ENCODE assay signal across 14 cellular contexts in genomic region chr3:146390967-146391366, GRCh38.
A peak's percentile ranks its signal among the peaks of the same experiment; 100 is the strongest.
DNase-seq lines count a peak whose midpoint lies in the region; ATAC-seq and TF ChIP-seq lines count a peak whose summit lies in the region.
"Had no signal": no experiment of that assay in that cellular context is flagged by ENCODE, and none has a peak within 500 bp of the region (broad histone marks: within the 10 kb centered on the region; RNA-seq: fewer than 3 reads in every experiment).

No MANE protein-coding gene starts in this region.

- TF ChIP-seq CTCF in AG04449 (IDR thresholded peaks at IDR 0.05; ENCODE audit: insufficient read depth, low read length, missing control alignments): no peak
- TF ChIP-seq CTCF in epithelial cell of proximal tubule (conservative IDR thresholded peaks at IDR 0.05; ENCODE audit: low read depth, low read length): no peak

- CTCF ChIA-PET in AG04449 (lab: Yijun Ruan, JAX): interaction anchor here (0.7 to 0.9 kb wide), 2 partner anchors 8 to 186 kb away, joined by 3 read pairs; no protein-coding TSS in a partner anchor

- H3K4me3 ChIP-seq in AG04449 (ENCODE audit: low read depth, low read length) (no peak overlapping the region), epithelial cell of proximal tubule (ENCODE audit: low read depth, low read length) (no peak overlapping the region), H7 (ENCODE audit: insufficient read depth, low read depth, low read length) (no peak overlapping the region)
- H3K4me3 ChIP-seq: K562, tibial artery had no signal

- H3K36me3 ChIP-seq in H7 (replicated peaks; ENCODE audit: control insufficient read depth, insufficient read depth, low read length): no peaks in the 10 kb centered on the region
- H3K36me3 ChIP-seq: tibial artery had no signal

- peak; percentile 80 for DNase-seq in AG04449 (ENCODE audit: low read depth, low spot score)
- DNase-seq in HT1080 (ENCODE audit: low read depth): peak; percentile 25
- peak; percentile 60 for DNase-seq in epithelial cell of proximal tubule (ENCODE audit: low read depth)
- DNase-seq in lung microvascular endothelial cell (ENCODE audit: low read depth in 2 of 2): peak; percentile 23 to 98
- no peak for DNase-seq in T-helper 9 cell
- DNase-seq in H7: no peak
- DNase-seq in stimulated activated CD4-positive, alpha-beta T cell treated with anti-CD3 and anti-CD28 coated beads, Interleukin-2, amount 100 ng/mL, for 24 hours: no peak
- DNase-seq: activated naive CD8-positive, alpha-beta T cell treated with anti-CD3 and anti-CD28 coated beads, Interleukin-2, amount 50 U/mL, for 24 hours; GF-D8; NCI-H2029 treated with DMSO at 0.1 percent for 48 hours; tibial artery had no signal

- no peaks in the 10 kb centered on the region for H3K27me3 ChIP-seq in H7 (ENCODE audit: control insufficient read depth, insufficient read depth, low read length)
- H3K27me3 ChIP-seq: tibial artery had no signal

- ATAC-seq in HG03135 (IDR thresholded peaks at IDR 0.05; ENCODE audit: unreplicated experiment): no peak
- ATAC-seq: activated naive CD8-positive, alpha-beta T cell treated with anti-CD3 and anti-CD28 coated beads, Interleukin-2, amount 50 U/mL, for 24 hours; K562; Panc1 had no signal

- POLR2A ChIA-PET in AG04449 (lab: Yijun Ruan, JAX): no interaction called here

Comparison
In these comparisons a context has a peak if more than half of its experiments do, and no peak if none do; other contexts are left out.
1. DNase-seq: peak in AG04449 (single experiment), HT1080 (single experiment), epithelial cell of proximal tubule (single experiment) and lung microvascular endothelial cell (2 of 2); none in T-helper 9 cell (single experiment), H7 (single experiment) and stimulated activated CD4-positive, alpha-beta T cell treated with anti-CD3 and anti-CD28 coated beads, Interleukin-2, amount 100 ng/mL, for 24 hours (0 of 2).